In the genomic region with DNA sequence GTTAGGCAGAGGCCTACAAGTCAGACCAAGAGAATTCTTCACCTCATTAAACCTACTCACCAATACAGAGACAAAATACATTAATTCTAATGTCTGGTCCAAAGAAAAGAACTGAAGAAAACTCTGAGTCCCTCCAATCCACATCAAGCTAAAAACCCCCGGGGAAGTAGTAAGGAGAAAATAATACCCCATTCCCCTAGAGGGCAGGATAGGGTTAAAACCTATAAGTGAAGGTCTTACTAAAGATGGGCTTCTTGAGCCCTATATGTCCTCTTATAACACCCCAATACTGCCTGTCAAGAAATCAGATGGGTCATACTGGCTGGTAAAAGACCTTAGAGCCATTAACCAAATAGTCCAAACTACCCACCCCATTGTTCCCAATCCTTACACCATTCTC, we compare ENCODE assay signal across 22 cellular contexts.
"Had no signal": no experiment of that assay in that cellular context is flagged by ENCODE, and none has a peak within 500 bp of the region (broad histone marks: within the 10 kb centered on the region; RNA-seq: fewer than 3 reads in every experiment).

No MANE protein-coding gene starts in this region.

- H3K27ac Mint-ChIP-seq: activated CD4-positive, alpha-beta T cell treated with anti-CD3 and anti-CD28 coated beads, Interleukin-2, amount 10 ng/mL, durations not matched to agents 7 days and 5 days; activated CD8-positive, alpha-beta memory T cell treated with anti-CD3 and anti-CD28 coated beads, Interleukin-2, amount 10 ng/mL, durations not matched to agents 7 days and 5 days; activated CD8-positive, alpha-beta T cell treated with anti-CD3 and anti-CD28 coated beads for 36 hours; activated naive CD4-positive, alpha-beta T cell treated with anti-CD3 and anti-CD28 coated beads, Interleukin-2, amount 10 ng/mL, durations not matched to agents 7 days and 5 days; natural killer cell treated with Interleukin-12 subunit alpha and Interleukin-12 subunit beta and Interleukin-15 and Interleukin-18, amount 100 ng/mL, for 72 hours; progenitor cell of endocrine pancreas; type B pancreatic cell had no signal

- H3K4me3 ChIP-seq: colonic mucosa, dorsolateral prefrontal cortex, esophagus muscularis mucosa, heart left ventricle, thoracic aorta had no signal

- H3K27ac ChIP-seq: colonic mucosa, dorsolateral prefrontal cortex, esophagus muscularis mucosa, heart left ventricle, thoracic aorta, VCaP had no signal

- H3K27me3 ChIP-seq: colonic mucosa, dorsolateral prefrontal cortex, esophagus muscularis mucosa, heart left ventricle had no signal

- H3K36me3 ChIP-seq: colonic mucosa, esophagus muscularis mucosa, heart left ventricle, thoracic aorta had no signal

- H3K9me3 ChIP-seq: colonic mucosa, thoracic aorta had no signal

- DNase-seq: activated CD4-positive, alpha-beta T cell treated with anti-CD3 and anti-CD28 coated beads, Interleukin-2, amount 10 ng/mL, durations not matched to agents 7 days and 5 days; activated CD4-positive, CD25-positive, alpha-beta regulatory T cell treated with anti-CD3 and anti-CD28 coated beads, Interleukin-2, amount 50 U/mL, for 72 hours; activated CD8-positive, alpha-beta memory T cell treated with anti-CD3 and anti-CD28 coated beads, Interleukin-2, amount 10 ng/mL, durations not matched to agents 7 days and 5 days; activated CD8-positive, alpha-beta T cell treated with anti-CD3 and anti-CD28 coated beads for 36 hours; activated effector memory CD4-positive, alpha-beta T cell treated with anti-CD3 and anti-CD28 coated beads, Interleukin-2, amount 50 U/mL, for 16 hours; activated naive CD4-positive, alpha-beta T cell treated with anti-CD3 and anti-CD28 coated beads, Interleukin-2, amount 10 ng/mL, durations not matched to agents 7 days and 5 days; activated T-cell treated with anti-CD3 and anti-CD28 coated beads for 4 hours; amygdala; colonic mucosa; dorsolateral prefrontal cortex; effector memory CD8-positive, alpha-beta T cell; heart left ventricle; islet precursor cell; left cardiac atrium; stimulated activated CD4-positive, alpha-beta T cell treated with anti-CD3 and anti-CD28 coated beads, Interleukin-4, amount 100 ng/mL, for 1 hour; stimulated activated naive CD4-positive, alpha-beta T cell had no signal

- H3K27me3 Mint-ChIP-seq: activated CD4-positive, alpha-beta T cell treated with anti-CD3 and anti-CD28 coated beads, Interleukin-2, amount 10 ng/mL, durations not matched to agents 7 days and 5 days; activated CD8-positive, alpha-beta memory T cell treated with anti-CD3 and anti-CD28 coated beads, Interleukin-2, amount 10 ng/mL, durations not matched to agents 7 days and 5 days; activated CD8-positive, alpha-beta T cell treated with anti-CD3 and anti-CD28 coated beads for 36 hours; effector memory CD8-positive, alpha-beta T cell; progenitor cell of endocrine pancreas; type B pancreatic cell had no signal

- H3K4me1 Mint-ChIP-seq: activated CD4-positive, alpha-beta T cell treated with anti-CD3 and anti-CD28 coated beads, Interleukin-2, amount 10 ng/mL, durations not matched to agents 7 days and 5 days; activated CD8-positive, alpha-beta memory T cell treated with anti-CD3 and anti-CD28 coated beads, Interleukin-2, amount 10 ng/mL, durations not matched to agents 7 days and 5 days; activated naive CD4-positive, alpha-beta T cell treated with anti-CD3 and anti-CD28 coated beads, Interleukin-2, amount 10 ng/mL, durations not matched to agents 7 days and 5 days had no signal

- ATAC-seq: activated CD8-positive, alpha-beta memory T cell treated with anti-CD3 and anti-CD28 coated beads, Interleukin-2, amount 10 ng/mL, durations not matched to agents 7 days and 5 days; activated CD8-positive, alpha-beta T cell treated with anti-CD3 and anti-CD28 coated beads for 36 hours; effector memory CD8-positive, alpha-beta T cell; heart left ventricle; left cardiac atrium; natural killer cell treated with Interleukin-12 subunit alpha and Interleukin-12 subunit beta and Interleukin-15 and Interleukin-18, amount 100 ng/mL, for 72 hours had no signal

- H3K4me1 ChIP-seq: colonic mucosa, esophagus muscularis mucosa, heart left ventricle had no signal

- H3K4me3 Mint-ChIP-seq: activated CD4-positive, alpha-beta T cell treated with anti-CD3 and anti-CD28 coated beads, Interleukin-2, amount 10 ng/mL, durations not matched to agents 7 days and 5 days; activated CD8-positive, alpha-beta memory T cell treated with anti-CD3 and anti-CD28 coated beads, Interleukin-2, amount 10 ng/mL, durations not matched to agents 7 days and 5 days; activated CD8-positive, alpha-beta T cell treated with anti-CD3 and anti-CD28 coated beads for 36 hours; activated naive CD4-positive, alpha-beta T cell treated with anti-CD3 and anti-CD28 coated beads, Interleukin-2, amount 10 ng/mL, durations not matched to agents 7 days and 5 days; effector memory CD8-positive, alpha-beta T cell; natural killer cell treated with Interleukin-12 subunit alpha and Interleukin-12 subunit beta and Interleukin-15 and Interleukin-18, amount 100 ng/mL, for 72 hours; type B pancreatic cell had no signal

- H3K36me3 Mint-ChIP-seq: activated CD8-positive, alpha-beta memory T cell treated with anti-CD3 and anti-CD28 coated beads, Interleukin-2, amount 10 ng/mL, durations not matched to agents 7 days and 5 days; activated naive CD4-positive, alpha-beta T cell treated with anti-CD3 and anti-CD28 coated beads, Interleukin-2, amount 10 ng/mL, durations not matched to agents 7 days and 5 days; natural killer cell treated with Interleukin-12 subunit alpha and Interleukin-12 subunit beta and Interleukin-15 and Interleukin-18, amount 100 ng/mL, for 72 hours; type B pancreatic cell had no signal
